In genomic region chr9:130713286-130713975, GRCh38 we compare ENCODE assay signal across 7 cellular contexts. TPM values are rescaled to one million over a fixed set of nuclear protein-coding genes. Genes with fewer than 3 reads are reported as not detected.
DNase-seq lines count a peak whose midpoint lies in the region; ATAC-seq, FAIRE-seq and TF ChIP-seq lines count a peak whose summit lies in the region.

No MANE protein-coding gene starts in this region.

- intact Hi-C loops in MCF 10A (cut with micrococcal nuclease) = loop anchor here (2.0 kb wide), 1 partner anchor 123 kb away; no protein-coding TSS in a partner anchor

- H3K36me3 Mint-ChIP-seq in MCF 10A (ENCODE audit: insufficient read depth, unreplicated experiment) = no peaks in the 10 kb centered on the region

- no peaks in the 10 kb centered on the region for H3K9me3 Mint-ChIP-seq in MCF 10A (ENCODE audit: unreplicated experiment)

- TF ChIP-seq POLR2A in GM12891 (IDR thresholded peaks at IDR 0.05; ENCODE audit: low read depth, low read length) = no peak

- DNase-seq in GM12891 (ENCODE audit: insufficient read length, low spot score) (peak; percentile 21), M059J (ENCODE audit: low read depth) (peak; percentile 64), MCF 10A (ENCODE audit: unreplicated experiment) (no peak), kidney epithelial cell (ENCODE audit: low read depth) (no peak), DMS79 (lab: John Stamatoyannopoulos, UW) (no peak)
- DNase-seq in stimulated activated naive CD8-positive, alpha-beta T cell treated with anti-CD3 and anti-CD28 coated beads, Interleukin-15, Interleukin-2, amounts not matched to agents 100 U/mL and 50 U/mL, for 24 hours = peak; percentile 25

- H3K36me3 ChIP-seq in kidney epithelial cell (ENCODE audit: control insufficient read depth, insufficient read depth, low read length) = no peaks in the 10 kb centered on the region

- TF ChIP-seq CTCF in MCF 10A (IDR thresholded peaks at IDR 0.05; ENCODE audit: unreplicated experiment) (no peak), kidney epithelial cell (IDR thresholded peaks at IDR 0.05; ENCODE audit: insufficient read depth, low read length, poor library complexity, severe bottlenecking) (no peak)

- POLR2A ChIA-PET in MCF 10A (lab: Yijun Ruan, JAX) = interaction anchor here (0.7 to 3.8 kb wide), 18 partner anchors 9 to 1559 kb away, joined by 3 to 34 read pairs (median 4); partner anchors contain the start of gene EXOSC2

- FAIRE-seq in GM12891 (lab: Jason Lieb, UNC) = no peak

- peak overlapping the region; percentile 98 for H3K27ac Mint-ChIP-seq in MCF 10A (ENCODE audit: low read depth, unreplicated experiment)

- peak overlapping the region; percentile 95 for H3K4me3 ChIP-seq in kidney epithelial cell (ENCODE audit: low read depth, low read length)

- H3K27me3 ChIP-seq in kidney epithelial cell (ENCODE audit: control insufficient read depth, insufficient read depth, low read length) = no peaks in the 10 kb centered on the region

- H3K27me3 Mint-ChIP-seq in MCF 10A (ENCODE audit: insufficient read depth, unreplicated experiment) = no peaks in the 10 kb centered on the region

- TSS peak; percentile 56 for BruUV-seq in MCF 10A (replicated peaks; lab: Mats Ljungman, UMichigan)

- CTCF ChIA-PET in MCF 10A (lab: Yijun Ruan, JAX) = interaction anchor here (0.5 to 2.7 kb wide), 4 partner anchors 12 to 1707 kb away, joined by 3 to 11 read pairs (median 3); no protein-coding TSS in a partner anchor

- H3K4me1 Mint-ChIP-seq in MCF 10A (ENCODE audit: insufficient read depth, unreplicated experiment) = peaks cover 8% of the 10 kb centered on the region

- ATAC-seq in stimulated activated naive CD8-positive, alpha-beta T cell treated with anti-CD3 and anti-CD28 coated beads, Interleukin-15, Interleukin-2, amounts not matched to agents 100 U/mL and 50 U/mL, for 24 hours = no peak
- ATAC-seq in HG03196 (IDR thresholded peaks at IDR 0.05; ENCODE audit: unreplicated experiment) = no peak

- H3K4me3 Mint-ChIP-seq in MCF 10A (ENCODE audit: unreplicated experiment) = peak overlapping the region; percentile 94

TF ChIP-seq in GM12891, 5 proteins besides CTCF, POLR2A, EP300 and RAD21:
- no peak for TF ChIP-seq PAX5 (IDR thresholded peaks at IDR 0.05; ENCODE audit: insufficient read depth, low read length, severe bottlenecking)
- TF ChIP-seq SPI1 (IDR thresholded peaks at IDR 0.05; ENCODE audit: low read depth, low read length) = no peak

RNA-seq across cellular contexts. Expression of gene EXOSC2, which starts 19.9 kb away (rescaled TPM):
- polyA plus RNA-seq in GM12891 (2012; ENCODE audit: low read depth, missing spikeins) = 23.6 TPM
- 27.4 and 44.1 TPM in 2 replicates for total RNA-seq in M059J (2014; rRNA removed; shearing (Covaris generic))
- total RNA-seq in MCF 10A (2022) (42.3 and 57.7 TPM in 2 replicates), kidney epithelial cell (20.6 and 24.9 TPM in 2 replicates)

RNA-seq across cellular contexts. Expression of gene PRDM12, which starts 49.0 kb away (rescaled TPM):
- polyA plus RNA-seq in GM12891 (2012; ENCODE audit: low read depth, missing spikeins) = not detected
- total RNA-seq in M059J (2014; rRNA removed; shearing (Covaris generic)) = not detected in 2 replicates
- total RNA-seq in MCF 10A (2022) = 0.28 and 0.29 TPM in 2 replicates
- 0.07 and 0.13 TPM in 2 replicates for total RNA-seq in kidney epithelial cell

Comparison
In these comparisons a context has a peak if more than half of its experiments do, and no peak if none do; other contexts are left out.
1. DNase-seq: peak in GM12891 (single experiment), M059J (single experiment) and stimulated activated naive CD8-positive, alpha-beta T cell treated with anti-CD3 and anti-CD28 coated beads, Interleukin-15, Interleukin-2, amounts not matched to agents 100 U/mL and 50 U/mL, for 24 hours (single experiment); none in MCF 10A (single experiment), kidney epithelial cell (single experiment) and DMS79 (single experiment).